Comparison of ENCODE assay signal across 8 cellular contexts in the genomic region with DNA sequence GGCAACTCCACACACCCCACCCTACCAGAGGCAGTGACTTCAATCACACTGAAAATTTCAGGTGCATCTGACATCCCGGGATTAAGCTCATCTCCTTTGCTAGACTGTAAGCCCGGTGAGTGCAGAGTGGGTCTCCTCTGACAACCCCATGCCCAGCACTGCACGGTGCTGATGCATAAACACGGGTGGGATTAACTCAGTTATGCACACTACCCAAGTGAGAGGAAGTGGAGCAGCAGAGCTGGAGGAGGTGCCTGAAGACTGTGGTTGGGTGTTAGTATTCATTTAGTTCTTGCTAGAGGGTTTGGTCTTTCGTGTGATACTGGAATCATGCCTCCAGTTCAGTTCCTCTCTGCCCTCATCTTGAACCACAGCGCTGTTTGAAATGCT. TPM values are rescaled to one million over a fixed set of nuclear protein-coding genes. Genes with fewer than 3 reads are reported as not detected.
DNase-seq lines count a peak whose midpoint lies in the region; ATAC-seq and TF ChIP-seq lines count a peak whose summit lies in the region.

No MANE protein-coding gene starts in this region.

- TF ChIP-seq CTCF in GM12864 (IDR thresholded peaks at IDR 0.05; ENCODE audit: low read depth, low read length, missing control alignments) (no peak), body of pancreas (IDR thresholded peaks at IDR 0.05) (no peak)

- 15 to 16% methylated on average over 6 of the region's 6 CpGs for WGBS in body of pancreas, 2 donors

- intact Hi-C loops in body of pancreas (cut with DNase I): no loop called here
- intact Hi-C loops in naive thymus-derived CD4-positive, alpha-beta T cell (cut with micrococcal nuclease): loop anchor here (1.0 to 5.0 kb wide), 13 partner anchors 39 to 431 kb away; a partner anchor contains a TSS

- peak overlapping the region; percentile 93 to 100 (median 99) for H3K27ac Mint-ChIP-seq in naive thymus-derived CD4-positive, alpha-beta T cell

- H3K9me3 Mint-ChIP-seq in naive thymus-derived CD4-positive, alpha-beta T cell: no peaks in the 10 kb centered on the region

- H3K9me3 ChIP-seq in body of pancreas: no peaks in the 10 kb centered on the region
- no peaks in the 10 kb centered on the region for H3K9me3 ChIP-seq in naive thymus-derived CD4-positive, alpha-beta T cell (ENCODE audit: control insufficient read depth in 2 of 3, low read length in 3 of 3)

- DNase-seq in GM12864 (ENCODE audit: low read depth) (peak; percentile 62), body of pancreas (peak in 1 of 4 donors; percentile 36), NCI-H2107 (lab: John Stamatoyannopoulos, UW) (no peak)
- peak in 8 of 9 donors; percentile 57 to 84 (median 76) for DNase-seq in naive thymus-derived CD4-positive, alpha-beta T cell

- H3K27ac ChIP-seq in body of pancreas: peak overlapping the region; percentile 86 to 95 (median 92)
- peak overlapping the region; percentile 93 for H3K27ac ChIP-seq in naive thymus-derived CD4-positive, alpha-beta T cell (ENCODE audit: low read depth, low read length)

- POLR2A ChIA-PET in naive thymus-derived CD4-positive, alpha-beta T cell (lab: Charles Lee): interaction anchor here (0.5 to 4.8 kb wide), 40 partner anchors 9 to 685 kb away, joined by 3 to 91 read pairs (median 5); a partner anchor contains a TSS

- H3K36me3 ChIP-seq in body of pancreas (replicated peaks in 1 of 2; ENCODE audit: insufficient read depth in 1 of 2, low read depth in 2 of 2): no peaks in the 10 kb centered on the region
- peaks cover 0 to 18% (median 0%) of the 10 kb centered on the region in 3 experiments for H3K36me3 ChIP-seq in naive thymus-derived CD4-positive, alpha-beta T cell (ENCODE audit: control insufficient read depth in 2 of 3, insufficient read depth in 3 of 3, low read length in 3 of 3)

- H3K4me3 ChIP-seq in GM12864 (ENCODE audit: low read depth, low read length) (peak overlapping the region; percentile 60), body of pancreas (no peak overlapping the region)
- H3K4me3 ChIP-seq in naive thymus-derived CD4-positive, alpha-beta T cell (ENCODE audit: low read length): peak overlapping the region; percentile 68

- H3K4me1 Mint-ChIP-seq in naive thymus-derived CD4-positive, alpha-beta T cell: peaks cover 10 to 43% (median 35%) of the 10 kb centered on the region in 7 donors

- peaks cover 0 to 4% (median 2%) of the 10 kb centered on the region in 5 donors for H3K36me3 Mint-ChIP-seq in naive thymus-derived CD4-positive, alpha-beta T cell

- no peaks in the 10 kb centered on the region for H3K27me3 ChIP-seq in body of pancreas
- no peaks in the 10 kb centered on the region for H3K27me3 ChIP-seq in naive thymus-derived CD4-positive, alpha-beta T cell (ENCODE audit: control insufficient read depth in 2 of 2, insufficient read depth in 2 of 2, low read length in 2 of 2)

- TF ChIP-seq POLR2A in Raji (IDR thresholded peaks at IDR 0.05; ENCODE audit: insufficient read depth, low read depth, low read length) (peak; percentile 65), body of pancreas (IDR thresholded peaks at IDR 0.05) (no peak)

- H3K27me3 Mint-ChIP-seq in naive thymus-derived CD4-positive, alpha-beta T cell: no peaks in the 10 kb centered on the region

- H3K4me3 Mint-ChIP-seq in naive thymus-derived CD4-positive, alpha-beta T cell: peak overlapping the region; percentile 81 to 97 (median 93)

- peaks cover 39% of the 10 kb centered on the region for H3K4me1 ChIP-seq in body of pancreas
- H3K4me1 ChIP-seq in naive thymus-derived CD4-positive, alpha-beta T cell (ENCODE audit: control insufficient read depth in 2 of 2, insufficient read depth in 2 of 2, low read length in 2 of 2): peaks cover 17 to 27% of the 10 kb centered on the region in 2 donors

- CTCF ChIA-PET in naive thymus-derived CD4-positive, alpha-beta T cell (lab: Charles Lee): interaction anchor here (0.7 to 1.9 kb wide), 24 partner anchors 13 to 428 kb away, joined by 3 to 27 read pairs (median 4); a partner anchor contains a TSS

- ATAC-seq in HG02759 (IDR thresholded peaks at IDR 0.05; ENCODE audit: unreplicated experiment) (peak; percentile 41), body of pancreas (no peak), HG03097 (IDR thresholded peaks at IDR 0.05; ENCODE audit: low FRiP score, unreplicated experiment) (no peak), HG02571 (IDR thresholded peaks at IDR 0.05; ENCODE audit: unreplicated experiment) (no peak)
- peak; percentile 63 for ATAC-seq in naive thymus-derived CD4-positive, alpha-beta T cell

RNA-seq across cellular contexts. Expression of a gene that starts 6.5 kb away (rescaled TPM):
- 10 to 100 TPM; 47.0 to 84.7 TPM for total RNA-seq in body of pancreas
- total RNA-seq in naive thymus-derived CD4-positive, alpha-beta T cell: 10 to 100 TPM; 64.3 to 96.3 (median 68.7) TPM
- polyA plus RNA-seq in naive thymus-derived CD4-positive, alpha-beta T cell: 10 to 100 TPM in 1 of 2 donors, 1 to 10 TPM in 1; 7.1 to 12.3 TPM

RNA-seq across cellular contexts. Expression of a gene that starts 20.9 kb away (rescaled TPM):
- total RNA-seq in body of pancreas: 1 to 10 TPM; 2.9 to 3.6 TPM
- total RNA-seq in naive thymus-derived CD4-positive, alpha-beta T cell: under 1 TPM; 0.24 to 0.64 (median 0.38) TPM
- polyA plus RNA-seq in naive thymus-derived CD4-positive, alpha-beta T cell: not detected

RNA-seq across cellular contexts. Expression of a gene that starts 38.8 kb away (rescaled TPM):
- total RNA-seq in body of pancreas: 100 to 1,000 TPM in 1 of 2 donors, 10 to 100 TPM in 1; 43.3 to 122 TPM
- total RNA-seq in naive thymus-derived CD4-positive, alpha-beta T cell: 100 to 1,000 TPM; 121 to 214 (median 191) TPM
- polyA plus RNA-seq in naive thymus-derived CD4-positive, alpha-beta T cell: 10 to 100 TPM; 24.2 to 29.4 TPM

RNA-seq across cellular contexts. Expression of a gene that starts 43.3 kb away (rescaled TPM):
- total RNA-seq in body of pancreas: 10 to 100 TPM in 1 of 2 donors, 1 to 10 TPM in 1; 8.3 to 34.9 TPM
- 100 to 1,000 TPM in 1 of 5 experiments, 10 to 100 TPM in 4; 43.9 to 108 (median 66.7) TPM for total RNA-seq in naive thymus-derived CD4-positive, alpha-beta T cell
- 1 to 10 TPM in 1 of 2 donors, under 1 TPM in 1; 0.32 to 2.8 TPM for polyA plus RNA-seq in naive thymus-derived CD4-positive, alpha-beta T cell

RNA-seq across cellular contexts. Expression of a gene that starts 51.1 kb away (rescaled TPM):
- total RNA-seq in body of pancreas: 10 to 100 TPM in 1 of 2 donors, 1 to 10 TPM in 1; 6.0 to 15.5 TPM
- under 1 TPM in 3 of 5 experiments, not detected in 2; 0.07 to 0.73 (median 0.16) TPM for total RNA-seq in naive thymus-derived CD4-positive, alpha-beta T cell
- not detected for polyA plus RNA-seq in naive thymus-derived CD4-positive, alpha-beta T cell

Comparison
In these comparisons a context has a peak if more than half of its experiments do, and no peak if none do; other contexts are left out.
1. H3K4me3 ChIP-seq: peak in GM12864 (single experiment) and naive thymus-derived CD4-positive, alpha-beta T cell (single experiment); none in body of pancreas (0 of 2).
2. ATAC-seq: peak in HG02759 (single experiment) and naive thymus-derived CD4-positive, alpha-beta T cell (single experiment); none in body of pancreas (single experiment), HG03097 (single experiment) and HG02571 (single experiment).